1 cellular context compared by ENCODE assay signal in the genomic region with DNA sequence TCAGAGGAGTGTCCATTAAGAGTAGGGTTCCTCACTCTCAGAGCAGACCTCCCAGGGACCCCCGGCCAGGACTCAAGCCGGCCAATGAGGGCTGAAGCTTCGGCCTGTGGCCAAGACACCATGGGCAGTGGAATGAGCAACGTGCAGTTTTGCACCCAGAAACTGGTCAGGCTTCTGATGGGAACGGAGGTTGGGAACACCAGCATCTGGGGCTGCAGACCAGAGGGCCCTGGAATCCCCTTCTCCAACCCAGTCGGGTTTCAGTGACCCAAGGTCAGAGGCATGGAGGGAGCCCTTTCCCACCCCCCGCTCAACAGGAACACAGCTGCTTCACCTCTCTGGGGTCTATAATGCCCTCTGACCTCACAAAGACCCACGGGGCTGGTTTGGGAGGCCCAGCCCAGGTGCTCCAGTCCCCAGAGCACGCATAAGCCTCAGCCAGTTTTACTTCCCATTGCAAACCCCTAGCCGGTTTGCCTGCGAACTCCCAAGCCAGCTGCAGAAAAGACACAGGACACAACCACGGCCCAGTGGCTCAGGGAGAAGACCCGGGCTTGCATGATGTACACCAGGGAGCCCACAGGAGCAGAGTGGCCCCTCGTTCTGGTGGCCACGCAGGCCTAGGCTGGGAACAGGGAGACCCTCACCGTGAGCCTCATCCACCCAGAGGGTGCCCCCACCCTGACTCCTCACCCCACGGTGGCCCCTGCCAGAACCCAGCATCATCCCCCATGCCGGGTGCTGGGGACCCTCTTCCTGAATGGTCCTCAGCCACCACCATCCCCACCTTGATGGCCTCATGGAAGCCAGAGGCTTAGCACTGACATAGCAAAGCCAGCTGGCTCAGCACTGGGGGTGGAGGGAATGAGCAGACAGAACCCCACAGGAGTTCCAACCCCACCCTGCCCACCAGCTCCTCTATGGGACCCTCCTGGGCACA.
TF ChIP-seq lines count a peak whose summit lies in the region.

No MANE protein-coding gene starts in this region.

TF ChIP-seq in WTC11, 78 proteins besides CTCF, POLR2A, EP300 and RAD21 (continued from another document):
- TF ChIP-seq ELF4 (CRISPR knock-in tag; IDR thresholded peaks at IDR 0.05; ENCODE audit: low read depth) (no peak), CREM (CRISPR knock-in tag; IDR thresholded peaks at IDR 0.05) (no peak)
